Comparison of ENCODE assay signal across 9 cellular contexts in genomic region chr2:68807821-68808266, GRCh38.
DNase-seq lines count a peak whose midpoint lies in the region; ATAC-seq lines count a peak whose summit lies in the region.
"Had no signal": no experiment of that assay in that cellular context is flagged by ENCODE, and none has a peak within 500 bp of the region (broad histone marks: within the 10 kb centered on the region; RNA-seq: fewer than 3 reads in every experiment).

No MANE protein-coding gene starts in this region.

- H3K27me3 ChIP-seq in aorta (ENCODE audit: control insufficient read depth in 1 of 2, insufficient read depth in 2 of 2, low read length in 1 of 2), result no peaks in the 10 kb centered on the region

- no peaks in the 10 kb centered on the region for H3K9me3 Mint-ChIP-seq in activated naive CD4-positive, alpha-beta T cell treated with anti-CD3 and anti-CD28 coated beads, Interleukin-2, amount 50 U/mL, for 24 hours
- H3K9me3 Mint-ChIP-seq in activated naive CD4-positive, alpha-beta T cell treated with anti-CD3 and anti-CD28 coated beads, Interleukin-2, amount 50 U/mL, for 72 hours, result no peaks in the 10 kb centered on the region

- no peaks in the 10 kb centered on the region for H3K27me3 Mint-ChIP-seq in activated naive CD4-positive, alpha-beta T cell treated with anti-CD3 and anti-CD28 coated beads, Interleukin-2, amount 50 U/mL, for 24 hours

- H3K4me3 Mint-ChIP-seq in activated naive CD4-positive, alpha-beta T cell treated with anti-CD3 and anti-CD28 coated beads, Interleukin-2, amount 50 U/mL, for 24 hours, result no peak overlapping the region

- no peak for DNase-seq in activated naive CD4-positive, alpha-beta T cell (lab: John Stamatoyannopoulos, UW)
- DNase-seq in activated naive CD4-positive, alpha-beta T cell treated with anti-CD3 and anti-CD28 coated beads, Interleukin-2, amount 50 U/mL, for 72 hours (ENCODE audit: low spot score in 2 of 2), result no peak
- DNase-seq in islet precursor cell (peak; percentile 93), aorta (peak in 1 of 2 donors; percentile 67), NCI-H2107 treated with DMSO at 0.1 percent for 48 hours (lab: John Stamatoyannopoulos, UW; ENCODE audit: unreplicated experiment) (no peak)
- DNase-seq: activated CD4-positive, alpha-beta T cell treated with anti-CD3 and anti-CD28 coated beads, Interleukin-2, amount 50 U/mL, for 48 hours had no signal

- no peak overlapping the region for H3K4me3 ChIP-seq in aorta (ENCODE audit: low read length in 2 of 2)

- H3K9me3 ChIP-seq in aorta (ENCODE audit: control insufficient read depth, low read length), result no peaks in the 10 kb centered on the region

- no peak overlapping the region for H3K27ac ChIP-seq in aorta (ENCODE audit: low read depth in 1 of 2, low read length in 2 of 2)

- H3K27ac Mint-ChIP-seq in activated naive CD4-positive, alpha-beta T cell treated with anti-CD3 and anti-CD28 coated beads, Interleukin-2, amount 50 U/mL, for 24 hours, result peak overlapping the region; percentile 76
- peak overlapping the region; percentile 40 to 64 for H3K27ac Mint-ChIP-seq in activated naive CD4-positive, alpha-beta T cell treated with anti-CD3 and anti-CD28 coated beads, Interleukin-2, amount 50 U/mL, for 72 hours

- no peaks in the 10 kb centered on the region for H3K4me1 ChIP-seq in aorta (ENCODE audit: control insufficient read depth in 1 of 2, insufficient read depth in 2 of 2, low read length in 2 of 2)

- H3K36me3 ChIP-seq in aorta (ENCODE audit: control insufficient read depth in 1 of 2, insufficient read depth in 2 of 2, low read length in 1 of 2), result no peaks in the 10 kb centered on the region

- H3K4me1 Mint-ChIP-seq in activated naive CD4-positive, alpha-beta T cell treated with anti-CD3 and anti-CD28 coated beads, Interleukin-2, amount 50 U/mL, for 24 hours, result peaks cover 74% of the 10 kb centered on the region

- intact Hi-C loops in aorta (cut with DNase I), result no loop called here

- peak in 1 of 2 donors; percentile 22 for ATAC-seq in activated naive CD4-positive, alpha-beta T cell treated with anti-CD3 and anti-CD28 coated beads, Interleukin-2, amount 50 U/mL, for 72 hours
- peak; percentile 47 for ATAC-seq in aorta (ENCODE audit: low FRiP score)
- no peak for ATAC-seq in HG02623 (IDR thresholded peaks at IDR 0.05; ENCODE audit: unreplicated experiment)
- ATAC-seq in HG03045 (IDR thresholded peaks at IDR 0.05; ENCODE audit: unreplicated experiment), result no peak

- peaks cover 24% of the 10 kb centered on the region for H3K36me3 Mint-ChIP-seq in activated naive CD4-positive, alpha-beta T cell treated with anti-CD3 and anti-CD28 coated beads, Interleukin-2, amount 50 U/mL, for 24 hours
- H3K36me3 Mint-ChIP-seq in activated naive CD4-positive, alpha-beta T cell treated with anti-CD3 and anti-CD28 coated beads, Interleukin-2, amount 50 U/mL, for 72 hours, result peaks cover 21 to 28% of the 10 kb centered on the region in 2 donors

- 83 to 86% methylated on average over 6 of the region's 6 CpGs for WGBS in aorta, 2 donors
